Comparison of ENCODE assay signal across 25 cellular contexts in the genomic region with DNA sequence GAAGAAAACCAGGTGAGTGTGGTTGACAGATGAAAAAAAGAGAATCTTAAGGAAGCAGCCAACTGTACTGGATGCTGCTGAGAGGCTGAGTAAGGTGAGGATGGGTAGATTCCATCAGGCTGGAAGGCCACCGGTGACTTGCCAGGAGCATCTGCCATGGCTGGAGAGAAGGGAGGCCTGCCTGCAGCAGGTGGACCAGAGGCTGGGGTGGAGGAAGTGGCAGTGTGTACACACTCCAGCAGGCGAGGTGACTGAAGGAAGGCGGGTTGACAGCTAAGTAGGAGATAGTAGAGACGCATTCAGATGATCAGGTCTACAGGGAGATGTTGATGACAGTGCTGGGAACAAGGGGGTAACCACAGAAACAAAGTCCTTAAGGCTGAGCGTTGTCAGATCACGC.
"Had no signal": no experiment of that assay in that cellular context is flagged by ENCODE, and none has a peak within 500 bp of the region (broad histone marks: within the 10 kb centered on the region; RNA-seq: fewer than 3 reads in every experiment).

No MANE protein-coding gene starts in this region.

- H3K36me3 Mint-ChIP-seq: naive thymus-derived CD4-positive, alpha-beta T cell; natural killer cell; neural progenitor cell; stimulated activated naive B cell treated with anti-CD40 and anti-IgM and Interleukin-4, amounts not matched to agents 10 μg/mL and 1 μg/mL and 100 μg/mL, for 72 hours had no signal

- H3K4me3 ChIP-seq: neural progenitor cell, pancreas, psoas muscle, right lobe of liver, sigmoid colon, stomach, thoracic aorta, thyroid gland, tibial nerve, upper lobe of left lung, uterus had no signal

- H3K4me1 Mint-ChIP-seq: naive thymus-derived CD4-positive, alpha-beta T cell; natural killer cell; nephron; neural progenitor cell; stimulated activated naive B cell treated with anti-CD40 and anti-IgM and Interleukin-4, amounts not matched to agents 10 μg/mL and 1 μg/mL and 100 μg/mL, for 72 hours had no signal

- H3K36me3 ChIP-seq: neural progenitor cell, right lobe of liver, sigmoid colon, thoracic aorta, thyroid gland, tibial nerve, uterus had no signal

- H3K27ac ChIP-seq: neural progenitor cell, pancreas, psoas muscle, right lobe of liver, sigmoid colon, stomach, thoracic aorta, thyroid gland, tibial nerve, upper lobe of left lung, uterus had no signal

- H3K27me3 ChIP-seq: neural progenitor cell, pancreas, right lobe of liver, sigmoid colon, stomach, thyroid gland, tibial nerve, upper lobe of left lung, uterus had no signal

- H3K27ac Mint-ChIP-seq: naive thymus-derived CD4-positive, alpha-beta T cell; natural killer cell; nephron; neural progenitor cell; progenitor cell of endocrine pancreas; stimulated activated naive B cell treated with anti-CD40 and anti-IgM and Interleukin-4, amounts not matched to agents 10 μg/mL and 1 μg/mL and 100 μg/mL, for 72 hours; stimulated activated naive CD8-positive, alpha-beta T cell treated with anti-CD3 and anti-CD28 coated beads, Interleukin-15, Interleukin-2, amounts not matched to agents 100 ng/mL and 50 ng/mL, for 24 hours had no signal

- H3K9me3 ChIP-seq: pancreas, psoas muscle, right lobe of liver, sigmoid colon, stomach, thoracic aorta, thyroid gland, tibial nerve, upper lobe of left lung, uterus had no signal

- H3K4me3 Mint-ChIP-seq: naive thymus-derived CD4-positive, alpha-beta T cell; natural killer cell; nephron; neural progenitor cell; stimulated activated naive B cell treated with anti-CD40 and anti-IgM and Interleukin-4, amounts not matched to agents 10 μg/mL and 1 μg/mL and 100 μg/mL, for 72 hours; stimulated activated naive CD8-positive, alpha-beta T cell treated with anti-CD3 and anti-CD28 coated beads, Interleukin-15, Interleukin-2, amounts not matched to agents 100 ng/mL and 50 ng/mL, for 24 hours had no signal

- DNase-seq: naive thymus-derived CD4-positive, alpha-beta T cell; natural killer cell; occipital lobe; pancreas; psoas muscle; right cardiac atrium; right lobe of liver; sigmoid colon; small intestine; stimulated activated CD4-positive, alpha-beta T cell treated with anti-CD3 and anti-CD28 coated beads, Interleukin-12 subunit alpha, Interleukin-12 subunit beta, amount 100 ng/mL, for 4 hours; stimulated activated CD4-positive, alpha-beta T cell treated with anti-CD3 and anti-CD28 coated beads, Interleukin-1b, Interleukin-23, amount 100 ng/mL, for 48 hours; stimulated activated CD4-positive, alpha-beta T cell treated with anti-CD3 and anti-CD28 coated beads, Interleukin-4, amount 100 ng/mL, for 1 hour; stimulated activated naive B cell treated with anti-CD40 and anti-IgM and Interleukin-4, amounts not matched to agents 10 μg/mL and 1 μg/mL and 100 μg/mL, for 72 hours; stimulated activated naive CD4-positive, alpha-beta T cell treated with Interleukin-2 at 50 U/mL for 16 hours; stomach; thyroid gland; trophoblast cell; upper lobe of left lung; uterus had no signal

- H3K4me1 ChIP-seq: neural progenitor cell, pancreas, psoas muscle, right lobe of liver, sigmoid colon, stomach, thyroid gland, tibial nerve, upper lobe of left lung, uterus had no signal

- ATAC-seq: naive thymus-derived CD4-positive, alpha-beta T cell; pancreas; psoas muscle; right cardiac atrium; right lobe of liver; stimulated activated naive B cell treated with anti-CD40 and anti-IgM and Interleukin-4, amounts not matched to agents 10 μg/mL and 1 μg/mL and 100 μg/mL, for 72 hours had no signal

- H3K9me3 Mint-ChIP-seq: natural killer cell; stimulated activated naive B cell treated with anti-CD40 and anti-IgM and Interleukin-4, amounts not matched to agents 10 μg/mL and 1 μg/mL and 100 μg/mL, for 72 hours; stimulated activated naive CD8-positive, alpha-beta T cell treated with anti-CD3 and anti-CD28 coated beads, Interleukin-15, Interleukin-2, amounts not matched to agents 100 ng/mL and 50 ng/mL, for 24 hours had no signal
